3 cellular contexts compared by ENCODE assay signal in the genomic region with DNA sequence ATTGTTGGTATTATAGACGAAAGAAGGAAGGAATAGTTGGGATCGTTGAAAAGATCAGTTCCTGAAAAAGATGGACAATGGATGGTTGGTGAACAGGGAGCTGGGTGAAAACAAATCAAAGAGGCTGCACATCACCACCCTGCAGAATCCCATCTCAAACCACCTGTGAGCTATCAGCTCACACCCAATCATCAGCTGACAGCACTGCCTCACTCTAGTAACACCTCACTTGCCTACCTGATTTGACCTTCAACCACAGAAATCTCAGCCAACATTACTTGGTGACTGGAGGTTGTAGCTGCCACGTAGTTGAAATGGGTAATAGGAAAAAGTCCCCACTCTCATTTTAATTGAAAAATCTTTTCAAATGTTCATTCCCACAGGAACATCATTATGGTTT.
TF ChIP-seq lines count a peak whose summit lies in the region.

No MANE protein-coding gene starts in this region.

TF ChIP-seq in HCT116, 20 proteins besides CTCF, POLR2A, EP300 and RAD21:
- TF ChIP-seq ZNF274 (IDR thresholded peaks at IDR 0.05; ENCODE audit: low read depth, low read length) (no peak), ZFX (IDR thresholded peaks at IDR 0.05) (no peak), ELF1 (IDR thresholded peaks at IDR 0.05; ENCODE audit: borderline replicate concordance, low read depth) (no peak), CEBPB (IDR thresholded peaks at IDR 0.05; ENCODE audit: low read depth) (no peak), CBX3 (IDR thresholded peaks at IDR 0.05; ENCODE audit: low read depth) (no peak), SIN3A (IDR thresholded peaks at IDR 0.05; ENCODE audit: low read depth) (no peak), SRF (IDR thresholded peaks at IDR 0.05; ENCODE audit: low read depth) (no peak), EZH2 (IDR thresholded peaks at IDR 0.05) (no peak), EZH2phosphoT487 (IDR thresholded peaks at IDR 0.05; ENCODE audit: borderline replicate concordance) (no peak), JUND (IDR thresholded peaks at IDR 0.05) (no peak), SP1 (IDR thresholded peaks at IDR 0.05; ENCODE audit: low read depth) (no peak), YY1 (IDR thresholded peaks at IDR 0.05; ENCODE audit: extremely low read depth, insufficient replicate concordance, low read depth, low read length) (no peak)
- TF ChIP-seq, protein P1, sequence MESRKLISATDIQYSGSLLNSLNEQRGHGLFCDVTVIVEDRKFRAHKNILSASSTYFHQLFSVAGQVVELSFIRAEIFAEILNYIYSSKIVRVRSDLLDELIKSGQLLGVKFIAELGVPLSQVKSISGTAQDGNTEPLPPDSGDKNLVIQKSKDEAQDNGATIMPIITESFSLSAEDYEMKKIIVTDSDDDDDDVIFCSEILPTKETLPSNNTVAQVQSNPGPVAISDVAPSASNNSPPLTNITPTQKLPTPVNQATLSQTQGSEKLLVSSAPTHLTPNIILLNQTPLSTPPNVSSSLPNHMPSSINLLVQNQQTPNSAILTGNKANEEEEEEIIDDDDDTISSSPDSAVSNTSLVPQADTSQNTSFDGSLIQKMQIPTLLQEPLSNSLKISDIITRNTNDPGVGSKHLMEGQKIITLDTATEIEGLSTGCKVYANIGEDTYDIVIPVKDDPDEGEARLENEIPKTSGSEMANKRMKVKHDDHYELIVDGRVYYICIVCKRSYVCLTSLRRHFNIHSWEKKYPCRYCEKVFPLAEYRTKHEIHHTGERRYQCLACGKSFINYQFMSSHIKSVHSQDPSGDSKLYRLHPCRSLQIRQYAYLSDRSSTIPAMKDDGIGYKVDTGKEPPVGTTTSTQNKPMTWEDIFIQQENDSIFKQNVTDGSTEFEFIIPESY (IDR thresholded peaks at IDR 0.05; ENCODE audit: extremely low read depth, insufficient replicate concordance, low read length): no peak
- TF ChIP-seq, protein P2, sequence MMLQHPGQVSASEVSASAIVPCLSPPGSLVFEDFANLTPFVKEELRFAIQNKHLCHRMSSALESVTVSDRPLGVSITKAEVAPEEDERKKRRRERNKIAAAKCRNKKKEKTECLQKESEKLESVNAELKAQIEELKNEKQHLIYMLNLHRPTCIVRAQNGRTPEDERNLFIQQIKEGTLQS (IDR thresholded peaks at IDR 0.05): no peak
- TF ChIP-seq, protein P3, sequence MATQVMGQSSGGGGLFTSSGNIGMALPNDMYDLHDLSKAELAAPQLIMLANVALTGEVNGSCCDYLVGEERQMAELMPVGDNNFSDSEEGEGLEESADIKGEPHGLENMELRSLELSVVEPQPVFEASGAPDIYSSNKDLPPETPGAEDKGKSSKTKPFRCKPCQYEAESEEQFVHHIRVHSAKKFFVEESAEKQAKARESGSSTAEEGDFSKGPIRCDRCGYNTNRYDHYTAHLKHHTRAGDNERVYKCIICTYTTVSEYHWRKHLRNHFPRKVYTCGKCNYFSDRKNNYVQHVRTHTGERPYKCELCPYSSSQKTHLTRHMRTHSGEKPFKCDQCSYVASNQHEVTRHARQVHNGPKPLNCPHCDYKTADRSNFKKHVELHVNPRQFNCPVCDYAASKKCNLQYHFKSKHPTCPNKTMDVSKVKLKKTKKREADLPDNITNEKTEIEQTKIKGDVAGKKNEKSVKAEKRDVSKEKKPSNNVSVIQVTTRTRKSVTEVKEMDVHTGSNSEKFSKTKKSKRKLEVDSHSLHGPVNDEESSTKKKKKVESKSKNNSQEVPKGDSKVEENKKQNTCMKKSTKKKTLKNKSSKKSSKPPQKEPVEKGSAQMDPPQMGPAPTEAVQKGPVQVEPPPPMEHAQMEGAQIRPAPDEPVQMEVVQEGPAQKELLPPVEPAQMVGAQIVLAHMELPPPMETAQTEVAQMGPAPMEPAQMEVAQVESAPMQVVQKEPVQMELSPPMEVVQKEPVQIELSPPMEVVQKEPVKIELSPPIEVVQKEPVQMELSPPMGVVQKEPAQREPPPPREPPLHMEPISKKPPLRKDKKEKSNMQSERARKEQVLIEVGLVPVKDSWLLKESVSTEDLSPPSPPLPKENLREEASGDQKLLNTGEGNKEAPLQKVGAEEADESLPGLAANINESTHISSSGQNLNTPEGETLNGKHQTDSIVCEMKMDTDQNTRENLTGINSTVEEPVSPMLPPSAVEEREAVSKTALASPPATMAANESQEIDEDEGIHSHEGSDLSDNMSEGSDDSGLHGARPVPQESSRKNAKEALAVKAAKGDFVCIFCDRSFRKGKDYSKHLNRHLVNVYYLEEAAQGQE (IDR thresholded peaks at IDR 0.05; ENCODE audit: low read depth): no peak
- TF ChIP-seq, protein P4, sequence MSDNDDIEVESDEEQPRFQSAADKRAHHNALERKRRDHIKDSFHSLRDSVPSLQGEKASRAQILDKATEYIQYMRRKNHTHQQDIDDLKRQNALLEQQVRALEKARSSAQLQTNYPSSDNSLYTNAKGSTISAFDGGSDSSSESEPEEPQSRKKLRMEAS (IDR thresholded peaks at IDR 0.05): no peak

TF ChIP-seq in GM12878, 131 proteins besides CTCF, POLR2A, EP300 and RAD21 (continues in another document):
- TF ChIP-seq, protein P5, sequence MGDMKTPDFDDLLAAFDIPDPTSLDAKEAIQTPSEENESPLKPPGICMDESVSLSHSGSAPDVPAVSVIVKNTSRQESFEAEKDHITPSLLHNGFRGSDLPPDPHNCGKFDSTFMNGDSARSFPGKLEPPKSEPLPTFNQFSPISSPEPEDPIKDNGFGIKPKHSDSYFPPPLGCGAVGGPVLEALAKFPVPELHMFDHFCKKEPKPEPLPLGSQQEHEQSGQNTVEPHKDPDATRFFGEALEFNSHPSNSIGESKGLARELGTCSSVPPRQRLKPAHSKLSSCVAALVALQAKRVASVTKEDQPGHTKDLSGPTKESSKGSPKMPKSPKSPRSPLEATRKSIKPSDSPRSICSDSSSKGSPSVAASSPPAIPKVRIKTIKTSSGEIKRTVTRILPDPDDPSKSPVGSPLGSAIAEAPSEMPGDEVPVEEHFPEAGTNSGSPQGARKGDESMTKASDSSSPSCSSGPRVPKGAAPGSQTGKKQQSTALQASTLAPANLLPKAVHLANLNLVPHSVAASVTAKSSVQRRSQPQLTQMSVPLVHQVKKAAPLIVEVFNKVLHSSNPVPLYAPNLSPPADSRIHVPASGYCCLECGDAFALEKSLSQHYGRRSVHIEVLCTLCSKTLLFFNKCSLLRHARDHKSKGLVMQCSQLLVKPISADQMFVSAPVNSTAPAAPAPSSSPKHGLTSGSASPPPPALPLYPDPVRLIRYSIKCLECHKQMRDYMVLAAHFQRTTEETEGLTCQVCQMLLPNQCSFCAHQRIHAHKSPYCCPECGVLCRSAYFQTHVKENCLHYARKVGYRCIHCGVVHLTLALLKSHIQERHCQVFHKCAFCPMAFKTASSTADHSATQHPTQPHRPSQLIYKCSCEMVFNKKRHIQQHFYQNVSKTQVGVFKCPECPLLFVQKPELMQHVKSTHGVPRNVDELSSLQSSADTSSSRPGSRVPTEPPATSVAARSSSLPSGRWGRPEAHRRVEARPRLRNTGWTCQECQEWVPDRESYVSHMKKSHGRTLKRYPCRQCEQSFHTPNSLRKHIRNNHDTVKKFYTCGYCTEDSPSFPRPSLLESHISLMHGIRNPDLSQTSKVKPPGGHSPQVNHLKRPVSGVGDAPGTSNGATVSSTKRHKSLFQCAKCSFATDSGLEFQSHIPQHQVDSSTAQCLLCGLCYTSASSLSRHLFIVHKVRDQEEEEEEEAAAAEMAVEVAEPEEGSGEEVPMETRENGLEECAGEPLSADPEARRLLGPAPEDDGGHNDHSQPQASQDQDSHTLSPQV (IDR thresholded peaks at IDR 0.05): no peak
- TF ChIP-seq KLF5 (IDR thresholded peaks at IDR 0.05; ENCODE audit: partially characterized antibody): no peak
- no peak for TF ChIP-seq SIX5 (IDR thresholded peaks at IDR 0.05; ENCODE audit: low read depth, low read length, severe bottlenecking)
- no peak for TF ChIP-seq CREB1 (IDR thresholded peaks at IDR 0.05; ENCODE audit: low read depth)
- no peak for TF ChIP-seq HCFC1 (IDR thresholded peaks at IDR 0.05; ENCODE audit: low read length)
- no peak for TF ChIP-seq POLR2AphosphoS2 (IDR thresholded peaks at IDR 0.05; ENCODE audit: low read depth, low read length)
- no peak for TF ChIP-seq RB1 (IDR thresholded peaks at IDR 0.05; ENCODE audit: borderline replicate concordance)
- TF ChIP-seq ZNF274 (IDR thresholded peaks at IDR 0.05; ENCODE audit: insufficient read depth, insufficient read length): no peak
- TF ChIP-seq EED (IDR thresholded peaks at IDR 0.05; ENCODE audit: low read depth): no peak
- no peak for TF ChIP-seq CBX5 (IDR thresholded peaks at IDR 0.05; ENCODE audit: low read depth)
- no peak for TF ChIP-seq ZNF24 (IDR thresholded peaks at IDR 0.05)
- no peak for TF ChIP-seq SREBF1 (IDR thresholded peaks at IDR 0.05; ENCODE audit: low read length)
- TF ChIP-seq, protein P6, sequence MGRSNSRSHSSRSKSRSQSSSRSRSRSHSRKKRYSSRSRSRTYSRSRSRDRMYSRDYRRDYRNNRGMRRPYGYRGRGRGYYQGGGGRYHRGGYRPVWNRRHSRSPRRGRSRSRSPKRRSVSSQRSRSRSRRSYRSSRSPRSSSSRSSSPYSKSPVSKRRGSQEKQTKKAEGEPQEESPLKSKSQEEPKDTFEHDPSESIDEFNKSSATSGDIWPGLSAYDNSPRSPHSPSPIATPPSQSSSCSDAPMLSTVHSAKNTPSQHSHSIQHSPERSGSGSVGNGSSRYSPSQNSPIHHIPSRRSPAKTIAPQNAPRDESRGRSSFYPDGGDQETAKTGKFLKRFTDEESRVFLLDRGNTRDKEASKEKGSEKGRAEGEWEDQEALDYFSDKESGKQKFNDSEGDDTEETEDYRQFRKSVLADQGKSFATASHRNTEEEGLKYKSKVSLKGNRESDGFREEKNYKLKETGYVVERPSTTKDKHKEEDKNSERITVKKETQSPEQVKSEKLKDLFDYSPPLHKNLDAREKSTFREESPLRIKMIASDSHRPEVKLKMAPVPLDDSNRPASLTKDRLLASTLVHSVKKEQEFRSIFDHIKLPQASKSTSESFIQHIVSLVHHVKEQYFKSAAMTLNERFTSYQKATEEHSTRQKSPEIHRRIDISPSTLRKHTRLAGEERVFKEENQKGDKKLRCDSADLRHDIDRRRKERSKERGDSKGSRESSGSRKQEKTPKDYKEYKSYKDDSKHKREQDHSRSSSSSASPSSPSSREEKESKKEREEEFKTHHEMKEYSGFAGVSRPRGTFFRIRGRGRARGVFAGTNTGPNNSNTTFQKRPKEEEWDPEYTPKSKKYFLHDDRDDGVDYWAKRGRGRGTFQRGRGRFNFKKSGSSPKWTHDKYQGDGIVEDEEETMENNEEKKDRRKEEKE (IDR thresholded peaks at IDR 0.05): no peak
- TF ChIP-seq HDAC2 (IDR thresholded peaks at IDR 0.05): no peak
- 0 out of 2 replicates have a peak, but pooled peaks have one; percentile 28 for TF ChIP-seq RUNX3 (IDR thresholded peaks at IDR 0.05; ENCODE audit: low read length)

TF ChIP-seq in HepG2, 621 proteins besides CTCF, POLR2A, EP300 and RAD21:
- TF ChIP-seq CENPX (CRISPR knock-in tag; IDR thresholded peaks at IDR 0.05): no peak
TF ChIP-seq in HepG2: peak in this region for 0.
